12 cellular contexts compared by ENCODE assay signal in the genomic region with DNA sequence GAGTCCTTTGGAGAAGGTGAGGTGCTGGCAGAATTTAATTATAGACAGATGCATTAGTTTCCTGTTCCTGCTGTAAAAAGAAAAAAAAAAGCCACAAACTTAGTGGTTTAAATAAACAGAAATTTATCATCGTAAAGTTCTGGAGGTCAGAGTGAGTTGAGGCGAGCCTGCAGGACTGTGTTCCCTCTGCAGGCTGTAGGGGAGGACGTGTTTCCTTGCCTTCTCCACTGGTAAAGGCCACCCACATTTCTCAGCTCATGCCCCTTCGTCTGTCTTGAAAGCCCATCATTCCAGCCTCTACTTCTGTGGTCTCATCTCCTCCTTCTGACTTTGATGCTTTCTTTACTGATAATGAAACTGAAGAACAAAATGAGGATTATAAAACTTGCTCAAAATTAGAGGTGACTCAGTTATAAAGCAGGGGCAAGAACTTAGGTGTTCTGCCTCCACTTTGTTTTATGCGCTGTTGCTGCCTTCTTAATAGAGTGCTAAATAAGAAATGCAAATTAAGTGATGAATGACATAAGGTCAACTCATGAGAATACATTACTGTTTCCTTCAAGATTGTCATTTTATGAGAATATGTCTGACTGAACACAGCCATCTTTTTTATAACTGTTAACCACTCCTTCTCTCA.
DNase-seq lines count a peak whose midpoint lies in the region; ATAC-seq and TF ChIP-seq lines count a peak whose summit lies in the region.
"Had no signal": no experiment of that assay in that cellular context is flagged by ENCODE, and none has a peak within 500 bp of the region (broad histone marks: within the 10 kb centered on the region; RNA-seq: fewer than 3 reads in every experiment).

No MANE protein-coding gene starts in this region.

- DNase-seq in activated CD4-positive, alpha-beta T cell treated with anti-CD3 and anti-CD28 coated beads for 48 hours = peak; percentile 51
- DNase-seq in activated CD4-positive, alpha-beta T cell treated with anti-CD3 and anti-CD28 coated beads for 4 hours = no peak
- peak; percentile 46 to 49 for DNase-seq in SJSA1 (ENCODE audit: low read depth in 1 of 2, low spot score in 2 of 2)
- DNase-seq in brain microvascular endothelial cell = peak; percentile 24
- DNase-seq in stimulated activated CD4-positive, alpha-beta T cell treated with anti-CD3 and anti-CD28 coated beads, Interleukin-2, amount 100 ng/mL, for 24 hours = peak; percentile 28 to 45
- no peak for DNase-seq in NK-92 (lab: John Stamatoyannopoulos, UW; ENCODE audit: unreplicated experiment)
- no peak for DNase-seq in left lung
- DNase-seq: KG1, left cardiac atrium, NCI-H510A treated with DMSO at 0.1 percent for 48 hours had no signal

- intact Hi-C loops in left lung (cut with DNase I) = loop anchor here in 1 of 2 donors (10.0 kb wide), 1 partner anchor 139 kb away; the partner anchor contains the start of gene STIM2

- in situ Hi-C loops in brain microvascular endothelial cell (cut with HindIII; ENCODE audit: low pct_ligation_motif_present, low sequenced_read_pairs) = no loop called here

- peak; percentile 43 for TF ChIP-seq CTCF in brain microvascular endothelial cell (IDR thresholded peaks at IDR 0.05; ENCODE audit: low read depth, low read length, missing control alignments)
- no peak for TF ChIP-seq CTCF in left lung (IDR thresholded peaks at IDR 0.05)

- no peaks in the 10 kb centered on the region for H3K9me3 ChIP-seq in SJSA1 (replicated peaks)
- no peaks in the 10 kb centered on the region for H3K9me3 ChIP-seq in left lung

- ATAC-seq in HG03108 (IDR thresholded peaks at IDR 0.05; ENCODE audit: unreplicated experiment) = no peak
- ATAC-seq in left lung = no peak
- ATAC-seq: esophagus mucosa, left cardiac atrium had no signal

- H3K4me3 ChIP-seq in SJSA1 (no peak overlapping the region), brain microvascular endothelial cell (ENCODE audit: low read depth, low read length) (no peak overlapping the region), left lung (no peak overlapping the region)

- H3K27me3 ChIP-seq in SJSA1 (replicated peaks) (no peaks in the 10 kb centered on the region), brain microvascular endothelial cell (replicated peaks) (no peaks in the 10 kb centered on the region), left lung (no peaks in the 10 kb centered on the region)

- H3K4me1 ChIP-seq in SJSA1 (replicated peaks) (peaks cover 10% of the 10 kb centered on the region; the same call in 1 of the 2 replicates), left lung (peaks cover 0 to 13% of the 10 kb centered on the region in 2 donors)

- no peak overlapping the region for H3K27ac ChIP-seq in SJSA1
- no peak overlapping the region for H3K27ac ChIP-seq in brain microvascular endothelial cell
- peak overlapping the region in 1 of 2 donors; percentile 1 for H3K27ac ChIP-seq in left lung

- H3K36me3 ChIP-seq in SJSA1 (no peaks in the 10 kb centered on the region), brain microvascular endothelial cell (replicated peaks) (no peaks in the 10 kb centered on the region), left lung (no peaks in the 10 kb centered on the region)

Comparison
In these comparisons a context has a peak if more than half of its experiments do, and no peak if none do; other contexts are left out.
1. DNase-seq: peak in activated CD4-positive, alpha-beta T cell treated with anti-CD3 and anti-CD28 coated beads for 48 hours (single experiment), SJSA1 (2 of 2), brain microvascular endothelial cell (single experiment) and stimulated activated CD4-positive, alpha-beta T cell treated with anti-CD3 and anti-CD28 coated beads, Interleukin-2, amount 100 ng/mL, for 24 hours (2 of 2); none in activated CD4-positive, alpha-beta T cell treated with anti-CD3 and anti-CD28 coated beads for 4 hours (0 of 2), NK-92 (single experiment) and left lung (0 of 2).